Comparison of ENCODE assay signal across 8 cellular contexts in genomic region chr5:159010611-159011497, GRCh38.
DNase-seq lines count a peak whose midpoint lies in the region; ATAC-seq and TF ChIP-seq lines count a peak whose summit lies in the region.

No MANE protein-coding gene starts in this region.

- CTCF ChIA-PET in Caco-2 (lab: Charles Lee): no interaction called here

- H3K36me3 ChIP-seq in Caco-2 (ENCODE audit: control insufficient read depth, insufficient read depth, low read length): no peaks in the 10 kb centered on the region

- BruUV-seq in Caco-2 (replicated peaks; lab: Mats Ljungman, UMichigan): no TSS peak

- POLR2A ChIA-PET in Caco-2 (lab: Charles Lee): no interaction called here

- no peaks in the 10 kb centered on the region for H3K9me3 Mint-ChIP-seq in Caco-2 (ENCODE audit: unreplicated experiment)

- H3K4me1 ChIP-seq in Caco-2: no peaks in the 10 kb centered on the region

- H3K36me3 Mint-ChIP-seq in Caco-2 (ENCODE audit: insufficient read depth, unreplicated experiment): no peaks in the 10 kb centered on the region

- peak; percentile 34 for DNase-seq in NOMO-1 treated with dmso at 0.1 percent for 144 hours (lab: John Stamatoyannopoulos, UW; ENCODE audit: unreplicated experiment)
- DNase-seq in left kidney (ENCODE audit: low read depth, low spot score): peak; percentile 73
- no peak for DNase-seq in NCI-H2196 treated with DMSO at 0.1 percent for 48 hours (lab: John Stamatoyannopoulos, UW; ENCODE audit: unreplicated experiment)
- no peak for DNase-seq in putamen (ENCODE audit: low spot score)
- DNase-seq in Caco-2: no peak
- DNase-seq in SHP77 (lab: John Stamatoyannopoulos, UW): no peak

- no peak overlapping the region for H3K27ac Mint-ChIP-seq in Caco-2 (ENCODE audit: unreplicated experiment)

- no peak for TF ChIP-seq CTCF in Caco-2 (IDR thresholded peaks at IDR 0.05; ENCODE audit: insufficient read depth in 1 of 2, low read depth in 1 of 2, low read length in 1 of 2, severe bottlenecking in 1 of 2, unreplicated experiment in 1 of 2)

- no peaks in the 10 kb centered on the region for H3K9me3 ChIP-seq in Caco-2

- H3K4me3 ChIP-seq in Caco-2 (ENCODE audit: low read depth, low read length): no peak overlapping the region

- H3K4me1 Mint-ChIP-seq in Caco-2 (ENCODE audit: low read depth, unreplicated experiment): no peaks in the 10 kb centered on the region

- H3K4me3 Mint-ChIP-seq in Caco-2 (ENCODE audit: unreplicated experiment): no peak overlapping the region

- ATAC-seq in GM18508 (IDR thresholded peaks at IDR 0.05; ENCODE audit: insufficient read depth, unreplicated experiment): peak; percentile 92
- peak; percentile 96 for ATAC-seq in GM21825 (IDR thresholded peaks at IDR 0.05; ENCODE audit: unreplicated experiment)

- peaks cover 12% of the 10 kb centered on the region for H3K27me3 Mint-ChIP-seq in Caco-2 (ENCODE audit: insufficient read depth, unreplicated experiment)

- no peaks in the 10 kb centered on the region; the same call in 1 of the 2 replicates for H3K27me3 ChIP-seq in Caco-2 (replicated peaks; ENCODE audit: control insufficient read depth, insufficient read depth, low read length)

- intact Hi-C loops in Caco-2 (cut with micrococcal nuclease; ENCODE audit: unreplicated experiment): no loop called here

Comparison
In these comparisons a context has a peak if more than half of its experiments do, and no peak if none do; other contexts are left out.
1. DNase-seq: peak in NOMO-1 treated with dmso at 0.1 percent for 144 hours (single experiment) and left kidney (single experiment); none in NCI-H2196 treated with DMSO at 0.1 percent for 48 hours (single experiment), putamen (single experiment), Caco-2 (0 of 2) and SHP77 (0 of 2).